In genomic region chr11:44823006-44823405, GRCh38 we compare ENCODE assay signal across 11 cellular contexts.
DNase-seq lines count a peak whose midpoint lies in the region; ATAC-seq and TF ChIP-seq lines count a peak whose summit lies in the region.
"Had no signal": no experiment of that assay in that cellular context is flagged by ENCODE, and none has a peak within 500 bp of the region (broad histone marks: within the 10 kb centered on the region; RNA-seq: fewer than 3 reads in every experiment).

No MANE protein-coding gene starts in this region.

- H3K27ac ChIP-seq in endodermal cell (ENCODE audit: low read depth, low read length) = no peak overlapping the region
- H3K27ac ChIP-seq: BLaER1 had no signal

- H3K4me3 Mint-ChIP-seq in endodermal cell (no peak overlapping the region), progenitor cell of endocrine pancreas (ENCODE audit: low read depth) (no peak overlapping the region)

- H3K27me3 Mint-ChIP-seq in endodermal cell (ENCODE audit: insufficient read depth) (peaks cover 9% of the 10 kb centered on the region), progenitor cell of endocrine pancreas (no peaks in the 10 kb centered on the region)

- H3K9me3 Mint-ChIP-seq in endodermal cell = peaks cover 10% of the 10 kb centered on the region
- H3K9me3 Mint-ChIP-seq in progenitor cell of endocrine pancreas (ENCODE audit: low read depth) = no peaks in the 10 kb centered on the region

- no peaks in the 10 kb centered on the region for H3K79me2 ChIP-seq in Loucy (ENCODE audit: insufficient read depth, low read length)

- H3F3A ChIP-seq in Loucy (ENCODE audit: low read depth) = no peaks in the 10 kb centered on the region

- peak overlapping the region; percentile 98 for H3K27ac Mint-ChIP-seq in endodermal cell
- H3K27ac Mint-ChIP-seq in progenitor cell of endocrine pancreas = no peak overlapping the region

- ATAC-seq in HG03175 (IDR thresholded peaks at IDR 0.05; ENCODE audit: unreplicated experiment) = no peak

- H3K36me3 Mint-ChIP-seq in endodermal cell (ENCODE audit: low read depth) = peaks cover 5% of the 10 kb centered on the region
- peaks cover 1% of the 10 kb centered on the region for H3K36me3 Mint-ChIP-seq in progenitor cell of endocrine pancreas (ENCODE audit: insufficient read depth)

- no peaks in the 10 kb centered on the region for H3K4me1 ChIP-seq in Loucy (ENCODE audit: insufficient read depth, low read length, poor library complexity, severe bottlenecking)
- H3K4me1 ChIP-seq in endodermal cell (ENCODE audit: control insufficient read depth, insufficient read depth, low read length) = peaks cover 19% of the 10 kb centered on the region
- H3K4me1 ChIP-seq: BLaER1 had no signal

- 74 to 76% methylated on average over 4 to 9 of the region's 9 CpGs for WGBS in endodermal cell (ENCODE audit: insufficient coverage in 1 of 2, insufficient read length in 1 of 2), 2 experiments

- DNase-seq in activated CD4-positive, alpha-beta T cell treated with anti-CD3 and anti-CD28 coated beads for 48 hours = peak; percentile 34
- no peak for DNase-seq in activated CD4-positive, alpha-beta T cell treated with anti-CD3 and anti-CD28 coated beads for 1 hour
- peak; percentile 90 for DNase-seq in endodermal cell
- DNase-seq in progenitor cell of endocrine pancreas (ENCODE audit: low spot score, unreplicated experiment) = no peak
- DNase-seq in GM20000 (ENCODE audit: low spot score) = no peak
- no peak for DNase-seq in NCI-H1930 (lab: John Stamatoyannopoulos, UW)
- DNase-seq: NCI-H1092; NK-92 treated with Interleukin-12 subunit alpha and Interleukin-12 subunit beta, amount 100 ng/mL, for 24 hours had no signal

- TF ChIP-seq CTCF in Loucy (conservative IDR thresholded peaks at IDR 0.05; ENCODE audit: low read length) (peak; percentile 58; the same call in 1 of the 2 replicates), endodermal cell (conservative IDR thresholded peaks at IDR 0.05) (peak; percentile 76), progenitor cell of endocrine pancreas (IDR thresholded peaks at IDR 0.05; ENCODE audit: unreplicated experiment) (peak; percentile 25), GM20000 (IDR thresholded peaks at IDR 0.05; ENCODE audit: extremely low read depth, missing control alignments) (no peak)

- H3K9ac ChIP-seq in Loucy (ENCODE audit: low read depth, low read length, poor library complexity, severe bottlenecking) = no peak overlapping the region
- H3K9ac ChIP-seq in endodermal cell (ENCODE audit: extremely low read depth, low read length, poor library complexity, severe bottlenecking) = no peak overlapping the region
- H3K9ac ChIP-seq: BLaER1 had no signal

- no peaks in the 10 kb centered on the region for H3K9me2 ChIP-seq in Loucy (replicated peaks; ENCODE audit: low read depth, low read length)

- H3K4me1 Mint-ChIP-seq in endodermal cell (peaks cover 39% of the 10 kb centered on the region), progenitor cell of endocrine pancreas (ENCODE audit: low read depth) (peaks cover 22% of the 10 kb centered on the region)

- no peak overlapping the region for H3K4me3 ChIP-seq in Loucy (ENCODE audit: low read length, poor library complexity, severe bottlenecking)
- no peak overlapping the region for H3K4me3 ChIP-seq in endodermal cell (ENCODE audit: low read length)
- H3K4me3 ChIP-seq: BLaER1 had no signal

- H3K36me3 ChIP-seq in Loucy (ENCODE audit: insufficient read depth, low read length) = no peaks in the 10 kb centered on the region
- no peaks in the 10 kb centered on the region for H3K36me3 ChIP-seq in endodermal cell (ENCODE audit: control insufficient read depth, insufficient read depth, low read length)
- H3K36me3 ChIP-seq: BLaER1 had no signal

- no peaks in the 10 kb centered on the region for H4K20me1 ChIP-seq in Loucy (ENCODE audit: insufficient read depth, low read length, poor library complexity, severe bottlenecking)
- H4K20me1 ChIP-seq: BLaER1 had no signal

- no peak overlapping the region for H2AFZ ChIP-seq in Loucy (ENCODE audit: low read length)

- H3K27me3 ChIP-seq in Loucy (ENCODE audit: insufficient read depth, low read length, poor library complexity, severe bottlenecking) (no peaks in the 10 kb centered on the region), endodermal cell (ENCODE audit: control insufficient read depth, insufficient read depth, low read length, poor library complexity, severe bottlenecking) (peaks cover 6% of the 10 kb centered on the region)
- H3K27me3 ChIP-seq: BLaER1 had no signal

- H3K4me2 ChIP-seq in Loucy (ENCODE audit: low read depth, low read length, poor library complexity, severe bottlenecking) = no peak overlapping the region
- H3K4me2 ChIP-seq: BLaER1 had no signal

- H3K9me3 ChIP-seq in Loucy (ENCODE audit: insufficient read depth, low read depth, low read length) (0 out of 2 replicates have a peak, but pooled peaks cover 3% of the 10 kb centered on the region), endodermal cell (ENCODE audit: control insufficient read depth, low read length) (peaks cover 19% of the 10 kb centered on the region)

Comparison
In these comparisons a context has a peak if more than half of its experiments do, and no peak if none do; other contexts are left out.
1. DNase-seq: peak in activated CD4-positive, alpha-beta T cell treated with anti-CD3 and anti-CD28 coated beads for 48 hours (single experiment) and endodermal cell (single experiment); none in activated CD4-positive, alpha-beta T cell treated with anti-CD3 and anti-CD28 coated beads for 1 hour (single experiment), progenitor cell of endocrine pancreas (single experiment), GM20000 (single experiment) and NCI-H1930 (0 of 2).